In genomic region chr7:17472518-17472917, GRCh38 we compare ENCODE assay signal across 19 cellular contexts.
A peak's percentile ranks its signal among the peaks of the same experiment; 100 is the strongest.
DNase-seq lines count a peak whose midpoint lies in the region; ATAC-seq and TF ChIP-seq lines count a peak whose summit lies in the region.
"Had no signal": no experiment of that assay in that cellular context is flagged by ENCODE, and none has a peak within 500 bp of the region (broad histone marks: within the 10 kb centered on the region; RNA-seq: fewer than 3 reads in every experiment).

No MANE protein-coding gene starts in this region.

- ATAC-seq in GM19395 (IDR thresholded peaks at IDR 0.05; ENCODE audit: unreplicated experiment), result peak; percentile 40
- peak; percentile 37 for ATAC-seq in HG02852 (IDR thresholded peaks at IDR 0.05; ENCODE audit: unreplicated experiment)
- peak; percentile 28 for ATAC-seq in HG03442 (IDR thresholded peaks at IDR 0.05; ENCODE audit: unreplicated experiment)
- ATAC-seq in activated T-helper 17 cell treated with anti-CD3 and anti-CD28 coated beads, Interleukin-2, amount 50 U/mL, for 72 hours (replicated peaks), result no peak
- no peak for ATAC-seq in GM21423 (IDR thresholded peaks at IDR 0.05; ENCODE audit: unreplicated experiment)
- ATAC-seq: HCT116 had no signal

- no peaks in the 10 kb centered on the region for H3K27me3 Mint-ChIP-seq in activated T-helper 17 cell treated with anti-CD3 and anti-CD28 coated beads, Interleukin-2, amount 50 U/mL, for 72 hours

- H3K4me1 Mint-ChIP-seq in activated T-helper 17 cell treated with anti-CD3 and anti-CD28 coated beads, Interleukin-2, amount 50 U/mL, for 72 hours, result no peaks in the 10 kb centered on the region
- H3K4me1 Mint-ChIP-seq: CD8-positive, alpha-beta memory T cell had no signal

- TF ChIP-seq CTCF in GM12865 (IDR thresholded peaks at IDR 0.05; ENCODE audit: insufficient read depth, low read depth, low read length, missing control alignments), result no peak

- H3K27ac Mint-ChIP-seq in activated T-helper 17 cell treated with anti-CD3 and anti-CD28 coated beads, Interleukin-2, amount 50 U/mL, for 72 hours, result no peak overlapping the region
- H3K27ac Mint-ChIP-seq: CD8-positive, alpha-beta memory T cell had no signal

- no peaks in the 10 kb centered on the region for H3K9me3 Mint-ChIP-seq in activated T-helper 17 cell treated with anti-CD3 and anti-CD28 coated beads, Interleukin-2, amount 50 U/mL, for 72 hours

- no peak overlapping the region for H3K4me3 ChIP-seq in GM12865 (ENCODE audit: low read depth, low read length)
- H3K4me3 ChIP-seq: GM23248, MG63 had no signal

- DNase-seq in GM12865 (ENCODE audit: low read depth) (peak; percentile 11), NCI-H2227 (lab: John Stamatoyannopoulos, UW; ENCODE audit: unreplicated experiment) (no peak), NK-92 (lab: John Stamatoyannopoulos, UW; ENCODE audit: unreplicated experiment) (no peak)
- DNase-seq: CD8-positive, alpha-beta memory T cell; GM23248; KG1; MG63; NCI-H1105; NCI-H187; NCI-H2171; NCI-H82; SIG-M5; T-helper 2 cell had no signal

- H3K4me3 Mint-ChIP-seq in activated T-helper 17 cell treated with anti-CD3 and anti-CD28 coated beads, Interleukin-2, amount 50 U/mL, for 72 hours, result no peak overlapping the region
- H3K4me3 Mint-ChIP-seq: CD8-positive, alpha-beta memory T cell had no signal

- no peaks in the 10 kb centered on the region for H3K36me3 Mint-ChIP-seq in activated T-helper 17 cell treated with anti-CD3 and anti-CD28 coated beads, Interleukin-2, amount 50 U/mL, for 72 hours (ENCODE audit: low read depth)
- H3K36me3 Mint-ChIP-seq: CD8-positive, alpha-beta memory T cell had no signal

Comparison
In these comparisons a context has a peak if more than half of its experiments do, and no peak if none do; other contexts are left out.
1. ATAC-seq: peak in GM19395 (single experiment), HG02852 (single experiment) and HG03442 (single experiment); none in activated T-helper 17 cell treated with anti-CD3 and anti-CD28 coated beads, Interleukin-2, amount 50 U/mL, for 72 hours (single experiment) and GM21423 (single experiment).